8 cellular contexts compared by ENCODE assay signal in genomic region chr15:48645558-48646330, GRCh38. TPM values are rescaled to one million over a fixed set of nuclear protein-coding genes. Genes with fewer than 3 reads are reported as not detected.
DNase-seq lines count a peak whose midpoint lies in the region; ATAC-seq and TF ChIP-seq lines count a peak whose summit lies in the region.

Gene FBN1 (minus strand): TSS chr15:48645709. CDS start chr15:48644769, 940 bp downstream.

- ATAC-seq in GM21529 (IDR thresholded peaks at IDR 0.05; ENCODE audit: unreplicated experiment): peak; percentile 52
- peak; percentile 90 for ATAC-seq in Right ventricle myocardium inferior

- peak within 1 kb of the TSS; percentile 66 for H3K4me3 Mint-ChIP-seq in activated naive CD8-positive, alpha-beta T cell treated with anti-CD3 and anti-CD28 coated beads for 36 hours

- no peaks in the 10 kb centered on the region for H3K4me1 Mint-ChIP-seq in activated naive CD8-positive, alpha-beta T cell treated with anti-CD3 and anti-CD28 coated beads for 36 hours

- no peak for TF ChIP-seq CTCF in neutrophil (IDR thresholded peaks at IDR 0.05)

- peaks cover 51% of the 10 kb centered on the region for H3K27me3 Mint-ChIP-seq in activated naive CD8-positive, alpha-beta T cell treated with anti-CD3 and anti-CD28 coated beads for 36 hours

- H3K9ac ChIP-seq in HUES64 (ENCODE audit: low read depth, low read length): peak within 1 kb of the TSS; percentile 74

- H3K36me3 ChIP-seq in HUES64 (ENCODE audit: insufficient read depth, low read length) (no peaks in the 10 kb centered on the region), neutrophil (no peaks in the 10 kb centered on the region)

- DNase-seq in NCI-H146 (lab: John Stamatoyannopoulos, UW): peak; percentile 45
- no peak for DNase-seq in NCI-H146 treated with DMSO at 0.1 percent for 48 hours (lab: John Stamatoyannopoulos, UW; ENCODE audit: unreplicated experiment)
- DNase-seq in activated naive CD8-positive, alpha-beta T cell treated with anti-CD3 and anti-CD28 coated beads for 36 hours: peak; percentile 45
- DNase-seq in Right ventricle myocardium inferior (ENCODE audit: missing footprints): peak; percentile 83
- no peak for DNase-seq in NOMO-1 treated with DMSO at 0.1 percent for 48 hours (lab: John Stamatoyannopoulos, UW; ENCODE audit: unreplicated experiment)

- WGBS in HUES64: under 1% methylated on average over 60 of the region's 66 CpGs

- H3K4me3 ChIP-seq in HUES64 (ENCODE audit: low read length) (peak within 1 kb of the TSS; percentile 70), neutrophil (ENCODE audit: low read depth in 1 of 2, low read length in 1 of 2) (peak within 1 kb of the TSS; percentile 58 to 77)

- intact Hi-C loops in Right ventricle myocardium inferior (cut with DNase I): loop anchor here (5.0 kb wide), 2 partner anchors 47 to 138 kb away; no protein-coding TSS in a partner anchor

- H3K36me3 Mint-ChIP-seq in activated naive CD8-positive, alpha-beta T cell treated with anti-CD3 and anti-CD28 coated beads for 36 hours: no peaks in the 10 kb centered on the region

- H3K27me3 ChIP-seq in HUES64 (ENCODE audit: insufficient read depth, low read length) (peaks cover 51% of the 10 kb centered on the region), neutrophil (peaks cover 50% of the 10 kb centered on the region)

- H3K9me3 Mint-ChIP-seq in activated naive CD8-positive, alpha-beta T cell treated with anti-CD3 and anti-CD28 coated beads for 36 hours: no peaks in the 10 kb centered on the region

- no peaks in the 10 kb centered on the region for H3K9me3 ChIP-seq in HUES64 (ENCODE audit: insufficient read depth, low read depth, low read length)
- H3K9me3 ChIP-seq in neutrophil: no peaks in the 10 kb centered on the region

- H3K27ac ChIP-seq in HUES64 (ENCODE audit: low read depth, low read length) (peak within 1 kb of the TSS; percentile 10; the same call in 1 of the 2 replicates), neutrophil (no peak within 1 kb of the TSS)

- H3K4me1 ChIP-seq in HUES64 (ENCODE audit: insufficient read depth, low read length) (peaks cover 13% of the 10 kb centered on the region; the same call in 1 of the 2 replicates), neutrophil (ENCODE audit: control insufficient read depth in 1 of 2, insufficient read depth in 1 of 2, low read depth in 1 of 2, low read length in 1 of 2) (peaks cover 14 to 18% of the 10 kb centered on the region in 2 experiments)

- no peak within 1 kb of the TSS for H3K27ac Mint-ChIP-seq in activated naive CD8-positive, alpha-beta T cell treated with anti-CD3 and anti-CD28 coated beads for 36 hours

RNA-seq across cellular contexts. Expression of gene FBN1, which starts in this region (rescaled TPM):
- 5.3 TPM for polyA plus RNA-seq in HUES64 (2013, experiment 1 of 2)
- polyA plus RNA-seq in HUES64 (2013, experiment 2 of 2): 5.4 TPM
- total RNA-seq in activated naive CD8-positive, alpha-beta T cell treated with anti-CD3 and anti-CD28 coated beads for 36 hours: under 1 TPM; 0.22 to 0.29 TPM
- total RNA-seq in Right ventricle myocardium inferior: 41.0 TPM

Comparison
In these comparisons a context has a peak if more than half of its experiments do, and no peak if none do; other contexts are left out.
1. RNA of gene FBN1 (total RNA-seq): 41.0 TPM in Right ventricle myocardium inferior (single experiment); 0.22 to 0.29 TPM in activated naive CD8-positive, alpha-beta T cell treated with anti-CD3 and anti-CD28 coated beads for 36 hours; every median in the first group is over 10 times any median in the second.
2. DNase-seq: peak in NCI-H146 (single experiment) and Right ventricle myocardium inferior (single experiment); none in NCI-H146 treated with DMSO at 0.1 percent for 48 hours (single experiment) and NOMO-1 treated with DMSO at 0.1 percent for 48 hours (single experiment).
3. Peak in DNase-seq in activated naive CD8-positive, alpha-beta T cell treated with anti-CD3 and anti-CD28 coated beads for 36 hours; RNA of the gene not detected or under 1 TPM.